In the genomic region with DNA sequence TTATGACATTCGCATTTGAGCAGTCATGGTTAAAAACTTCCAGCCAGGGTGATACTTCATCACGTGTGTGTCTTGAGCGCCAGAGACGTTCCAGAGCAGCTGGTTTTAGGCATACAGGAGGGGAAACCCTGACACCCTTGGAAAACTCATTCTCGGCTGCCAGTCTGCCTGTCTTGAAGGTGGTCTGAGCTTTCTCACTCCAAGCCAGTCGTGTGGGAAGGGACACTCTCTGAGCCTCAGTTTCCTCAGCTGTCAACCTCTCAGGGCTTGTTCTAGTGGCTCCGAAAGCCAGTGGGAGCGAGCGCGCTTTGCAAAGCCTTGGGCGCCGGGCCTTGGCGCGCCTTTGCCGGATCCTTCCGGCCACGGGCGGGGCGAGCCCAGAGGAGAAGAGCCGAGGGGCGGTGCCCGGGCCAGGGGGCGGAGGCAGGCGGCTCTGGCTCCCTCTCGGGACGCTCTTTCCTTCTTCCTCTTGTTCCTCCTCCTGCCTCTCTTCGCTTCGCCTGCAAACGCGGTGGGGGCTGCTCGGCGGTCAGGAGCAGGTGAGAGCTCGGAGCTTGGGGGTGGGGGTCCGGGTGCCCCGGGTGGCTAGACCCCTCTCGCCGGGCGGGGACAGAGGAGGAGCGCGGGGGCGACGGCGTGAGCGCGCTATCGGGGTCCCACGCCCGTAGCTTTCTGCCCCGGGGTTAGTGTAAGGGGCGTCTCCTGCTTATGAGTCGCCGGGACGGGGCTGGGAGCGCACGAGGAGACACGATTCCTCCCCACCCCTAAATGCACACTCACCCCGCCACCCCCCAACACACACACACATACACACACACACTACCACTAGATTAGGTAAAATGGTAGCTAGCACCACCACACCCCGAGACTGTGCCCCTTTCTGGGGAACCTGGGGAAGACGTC, we compare ENCODE assay signal across 8 cellular contexts. TPM values are rescaled to one million over a fixed set of nuclear protein-coding genes. Genes with fewer than 3 reads are reported as not detected.
DNase-seq lines count a peak whose midpoint lies in the region; ATAC-seq and TF ChIP-seq lines count a peak whose summit lies in the region.

TSS of gene LDAF1 (plus strand) at position 467 of the 903 bp plus-strand sequence. CDS start 2,509 bp downstream, outside the sequence.

- H3K4me3 Mint-ChIP-seq in activated T-helper 17 cell treated with anti-CD3 and anti-CD28 coated beads, Interleukin-2, amount 50 U/mL, for 72 hours = peak within 1 kb of the TSS; percentile 90
- H3K4me3 Mint-ChIP-seq in nephron = peak within 1 kb of the TSS; percentile 91 to 94 (median 93)

- ATAC-seq in activated T-helper 17 cell treated with anti-CD3 and anti-CD28 coated beads, Interleukin-2, amount 50 U/mL, for 72 hours (replicated peaks) = peak; percentile 99

- no peaks in the 10 kb centered on the region for H3K27me3 Mint-ChIP-seq in activated T-helper 17 cell treated with anti-CD3 and anti-CD28 coated beads, Interleukin-2, amount 50 U/mL, for 72 hours
- peaks cover 12% of the 10 kb centered on the region for H3K27me3 Mint-ChIP-seq in nephron (ENCODE audit: low read depth)

- H3K9me3 Mint-ChIP-seq in activated T-helper 17 cell treated with anti-CD3 and anti-CD28 coated beads, Interleukin-2, amount 50 U/mL, for 72 hours = no peaks in the 10 kb centered on the region
- H3K9me3 Mint-ChIP-seq in nephron = no peaks in the 10 kb centered on the region

- DNase-seq in COLO829 (ENCODE audit: low spot score) = peak; percentile 68
- DNase-seq in GM20000 (ENCODE audit: low spot score) = peak; percentile 92
- DNase-seq in HUDEP-2 (lab: John Stamatoyannopoulos, UW; ENCODE audit: unreplicated experiment in 76 of 76) = peak in 67 of 76 experiments; percentile 10 to 83 (median 58)
- DNase-seq in RKO (ENCODE audit: low spot score) = peak; percentile 84
- peak; percentile 66 for DNase-seq in fibroblast of pulmonary artery (ENCODE audit: low read depth)
- DNase-seq in stimulated activated naive CD4-positive, alpha-beta T cell treated with Interleukin-2 at 50 U/mL for 16 hours (lab: John Stamatoyannopoulos, UW) = peak; percentile 76

- H3K27ac Mint-ChIP-seq in activated T-helper 17 cell treated with anti-CD3 and anti-CD28 coated beads, Interleukin-2, amount 50 U/mL, for 72 hours = peak within 1 kb of the TSS; percentile 80
- H3K27ac Mint-ChIP-seq in nephron = peak within 1 kb of the TSS in 1 of 3 experiments; percentile 40

- H3K4me1 Mint-ChIP-seq in activated T-helper 17 cell treated with anti-CD3 and anti-CD28 coated beads, Interleukin-2, amount 50 U/mL, for 72 hours = peaks cover 10% of the 10 kb centered on the region
- peaks cover 42% of the 10 kb centered on the region for H3K4me1 Mint-ChIP-seq in nephron

- peak within 1 kb of the TSS; percentile 77 for H3K4me3 ChIP-seq in fibroblast of pulmonary artery (replicated peaks; ENCODE audit: low read depth, low read length)

- H3K36me3 Mint-ChIP-seq in activated T-helper 17 cell treated with anti-CD3 and anti-CD28 coated beads, Interleukin-2, amount 50 U/mL, for 72 hours (ENCODE audit: low read depth) = peaks cover 26% of the 10 kb centered on the region
- H3K36me3 Mint-ChIP-seq in nephron (ENCODE audit: low read depth) = peaks cover 19% of the 10 kb centered on the region

- TF ChIP-seq CTCF in GM20000 (IDR thresholded peaks at IDR 0.05; ENCODE audit: extremely low read depth, missing control alignments) (no peak), fibroblast of pulmonary artery (IDR thresholded peaks at IDR 0.05; ENCODE audit: low read length, missing control alignments) (no peak), nephron (IDR thresholded peaks at IDR 0.05; ENCODE audit: unreplicated experiment in 3 of 3) (no peak)

RNA-seq across cellular contexts. Expression of gene LDAF1, which starts in this region (rescaled TPM):
- total RNA-seq in activated T-helper 17 cell treated with anti-CD3 and anti-CD28 coated beads, Interleukin-2, amount 50 U/mL, for 72 hours = 10 to 100 TPM; 13.3 to 15.8 TPM

Comparison
In these comparisons a context has a peak if more than half of its experiments do, and no peak if none do; other contexts are left out.
1. Peak in every context shown above with its lines: DNase-seq, ATAC-seq and H3K4me3 ChIP-seq.